ENCODE assay signal across 8 cellular contexts in the genomic region with DNA sequence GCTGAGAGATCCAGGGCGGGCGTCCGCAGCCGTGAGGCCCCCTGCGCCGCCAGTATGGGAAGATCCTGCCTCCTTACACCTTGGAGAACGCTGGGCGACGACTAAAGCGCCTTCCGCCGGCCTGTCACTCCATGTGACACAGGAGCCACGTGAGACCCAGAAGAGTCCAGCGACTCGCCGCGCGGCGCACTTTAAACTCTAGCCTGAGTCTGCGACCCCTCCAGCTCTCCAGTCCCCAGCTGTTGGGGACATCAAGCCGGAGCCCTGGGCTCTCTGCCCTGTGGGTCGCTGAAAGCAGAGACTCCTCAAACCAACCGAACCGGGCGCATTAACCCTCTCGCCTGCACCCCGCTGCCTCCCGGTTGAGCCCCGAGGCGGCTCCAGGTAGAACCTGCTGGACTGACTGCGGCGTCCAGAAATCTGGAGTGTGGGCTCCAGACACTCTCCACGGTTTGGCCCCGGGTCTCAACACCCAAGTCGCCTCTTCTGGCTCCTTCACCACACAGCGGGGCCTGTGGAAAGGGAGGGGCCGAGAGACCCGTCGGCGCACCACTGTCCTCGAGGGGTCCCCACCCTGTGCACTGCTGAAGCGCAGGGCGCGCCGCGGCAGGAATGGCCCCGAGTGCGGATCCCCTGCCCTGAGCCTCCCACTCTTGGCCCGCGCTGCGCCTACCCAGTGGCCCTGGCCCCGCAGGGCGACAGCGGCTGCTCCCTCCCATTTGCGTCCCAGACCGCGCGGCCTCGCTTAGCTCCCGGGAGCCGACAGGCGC. TPM values are rescaled to one million over a fixed set of nuclear protein-coding genes. Genes with fewer than 3 reads are reported as not detected.
DNase-seq lines count a peak whose midpoint lies in the region; ATAC-seq and TF ChIP-seq lines count a peak whose summit lies in the region.

No MANE protein-coding gene starts in this region.

- H3K4me1 Mint-ChIP-seq in CD8-positive, alpha-beta T cell (ENCODE audit: low read depth) = peaks cover 37% of the 10 kb centered on the region
- peaks cover 33% of the 10 kb centered on the region for H3K4me1 Mint-ChIP-seq in activated CD8-positive, alpha-beta T cell treated with anti-CD3 and anti-CD28 coated beads for 36 hours (ENCODE audit: low read depth)

- no peaks in the 10 kb centered on the region for H3K27me3 Mint-ChIP-seq in CD8-positive, alpha-beta T cell (ENCODE audit: low read depth)
- H3K27me3 Mint-ChIP-seq in activated CD8-positive, alpha-beta T cell treated with anti-CD3 and anti-CD28 coated beads for 36 hours = peaks cover 13% of the 10 kb centered on the region

- no peaks in the 10 kb centered on the region for H3K36me3 ChIP-seq in CD8-positive, alpha-beta T cell (ENCODE audit: insufficient read depth, low read length)
- H3K36me3 ChIP-seq in cardiac muscle cell (no peaks in the 10 kb centered on the region), WERI-Rb-1 (no peaks in the 10 kb centered on the region)

- ATAC-seq in CD8-positive, alpha-beta T cell = no peak
- ATAC-seq in activated CD8-positive, alpha-beta T cell treated with anti-CD3 and anti-CD28 coated beads for 36 hours = no peak
- no peak for ATAC-seq in HG02763 (IDR thresholded peaks at IDR 0.05; ENCODE audit: unreplicated experiment)

- intact Hi-C loops in CD8-positive, alpha-beta T cell (cut with DNase I, micrococcal nuclease) = loop anchor here (10.0 kb wide), 2 partner anchors 838 to 998 kb away; no protein-coding TSS in a partner anchor
- intact Hi-C loops in activated CD8-positive, alpha-beta T cell treated with anti-CD3 and anti-CD28 coated beads for 36 hours (cut with micrococcal nuclease) = no loop called here

- TF ChIP-seq CTCF in CD8-positive, alpha-beta T cell (IDR thresholded peaks at IDR 0.05) = no peak
- no peak for TF ChIP-seq CTCF in activated CD8-positive, alpha-beta T cell treated with anti-CD3 and anti-CD28 coated beads for 36 hours (IDR thresholded peaks at IDR 0.05)
- no peak for TF ChIP-seq CTCF in cardiac muscle cell (IDR thresholded peaks at IDR 0.05; ENCODE audit: low read depth, low read length)
- no peak for TF ChIP-seq CTCF in WERI-Rb-1 (IDR thresholded peaks at IDR 0.05; ENCODE audit: low read depth, low read length)

- no peaks in the 10 kb centered on the region for H3K27me3 ChIP-seq in CD8-positive, alpha-beta T cell (ENCODE audit: insufficient read depth, low read length)
- H3K27me3 ChIP-seq in cardiac muscle cell (peaks cover 74% of the 10 kb centered on the region), WERI-Rb-1 (ENCODE audit: insufficient read depth, low read depth, severe bottlenecking) (peaks cover 27% of the 10 kb centered on the region)

- no peak overlapping the region for H3K27ac ChIP-seq in CD8-positive, alpha-beta T cell (ENCODE audit: low read depth, low read length)
- no peak overlapping the region for H3K27ac ChIP-seq in cardiac muscle cell
- no peak overlapping the region for H3K27ac ChIP-seq in WERI-Rb-1

- no peak overlapping the region for H3K27ac Mint-ChIP-seq in CD8-positive, alpha-beta T cell
- peak overlapping the region; percentile 34 for H3K27ac Mint-ChIP-seq in activated CD8-positive, alpha-beta T cell treated with anti-CD3 and anti-CD28 coated beads for 36 hours

- peak overlapping the region; percentile 73 for H3K4me3 Mint-ChIP-seq in CD8-positive, alpha-beta T cell
- H3K4me3 Mint-ChIP-seq in activated CD8-positive, alpha-beta T cell treated with anti-CD3 and anti-CD28 coated beads for 36 hours = peak overlapping the region; percentile 50

- peak overlapping the region; percentile 96 for H3K4me3 ChIP-seq in CD8-positive, alpha-beta T cell (ENCODE audit: low read depth, low read length)
- H3K4me3 ChIP-seq in cardiac muscle cell = peak overlapping the region; percentile 35
- H3K4me3 ChIP-seq in WERI-Rb-1 (ENCODE audit: low read depth, low read length) = no peak overlapping the region

- no peaks in the 10 kb centered on the region for H3K9me3 Mint-ChIP-seq in CD8-positive, alpha-beta T cell
- no peaks in the 10 kb centered on the region for H3K9me3 Mint-ChIP-seq in activated CD8-positive, alpha-beta T cell treated with anti-CD3 and anti-CD28 coated beads for 36 hours

- H3K4me1 ChIP-seq in CD8-positive, alpha-beta T cell (ENCODE audit: insufficient read depth, low read length) = peaks cover 25% of the 10 kb centered on the region
- H3K4me1 ChIP-seq in cardiac muscle cell (ENCODE audit: low read depth) = peaks cover 5% of the 10 kb centered on the region

- peaks cover 16% of the 10 kb centered on the region for H3K36me3 Mint-ChIP-seq in CD8-positive, alpha-beta T cell
- H3K36me3 Mint-ChIP-seq in activated CD8-positive, alpha-beta T cell treated with anti-CD3 and anti-CD28 coated beads for 36 hours (ENCODE audit: low read depth) = peaks cover 3% of the 10 kb centered on the region

- POLR2A ChIA-PET in CD8-positive, alpha-beta T cell (lab: Charles Lee) = interaction anchor here (1.3 to 2.5 kb wide), 2 partner anchors 12 to 72 kb away, joined by 3 to 14 read pairs; no protein-coding TSS in a partner anchor
- POLR2A ChIA-PET in activated CD8-positive, alpha-beta T cell treated with anti-CD3 and anti-CD28 coated beads for 36 hours (lab: Charles Lee) = interaction anchor here (1.1 to 2.2 kb wide), 4 partner anchors 8 to 227 kb away, joined by 4 to 8 read pairs (median 6); no protein-coding TSS in a partner anchor

- H3K9me3 ChIP-seq in CD8-positive, alpha-beta T cell (ENCODE audit: low read length) = no peaks in the 10 kb centered on the region
- no peaks in the 10 kb centered on the region for H3K9me3 ChIP-seq in cardiac muscle cell (ENCODE audit: low read depth)
- H3K9me3 ChIP-seq in WERI-Rb-1 (ENCODE audit: severe bottlenecking) = no peaks in the 10 kb centered on the region

- DNase-seq in CD8-positive, alpha-beta T cell = peak in 3 of 7 experiments; percentile 17 to 60 (median 21)
- DNase-seq in activated CD8-positive, alpha-beta T cell treated with anti-CD3 and anti-CD28 coated beads for 36 hours = peak; percentile 66
- DNase-seq in cardiac muscle cell (ENCODE audit: low read depth in 1 of 2, low spot score in 1 of 2) = peak in 1 of 2 donors; percentile 71
- DNase-seq in pons (ENCODE audit: low spot score) = peak; percentile 79
- DNase-seq in NOMO-1 treated with DMSO at 0.1 percent for 48 hours (lab: John Stamatoyannopoulos, UW; ENCODE audit: unreplicated experiment) = no peak
- DNase-seq in effector CD4-positive, alpha-beta T cell = no peak
- DNase-seq in WERI-Rb-1 = no peak

- CTCF ChIA-PET in CD8-positive, alpha-beta T cell (lab: Charles Lee) = interaction anchor here (0.6 to 6.1 kb wide), 7 partner anchors 11 to 493 kb away, joined by 3 to 77 read pairs (median 7); no protein-coding TSS in a partner anchor
- CTCF ChIA-PET in activated CD8-positive, alpha-beta T cell treated with anti-CD3 and anti-CD28 coated beads for 36 hours (lab: Charles Lee) = interaction anchor here (1.0 to 5.2 kb wide), 7 partner anchors 23 to 493 kb away, joined by 3 to 52 read pairs (median 5); no protein-coding TSS in a partner anchor

RNA-seq across cellular contexts. Expression of gene SFMBT2, which starts 1.8 kb away (rescaled TPM):
- 10 to 100 TPM; 27.5 to 30.3 TPM for total RNA-seq in CD8-positive, alpha-beta T cell
- 10 to 100 TPM; 23.8 to 27.6 TPM for total RNA-seq in activated CD8-positive, alpha-beta T cell treated with anti-CD3 and anti-CD28 coated beads for 36 hours
- 4.4 and 5.9 TPM in 2 replicates for total RNA-seq in cardiac muscle cell
- polyA plus RNA-seq in cardiac muscle cell = 2.4 and 4.3 TPM in 2 replicates

Comparison
In these comparisons a context has a peak if more than half of its experiments do, and no peak if none do; other contexts are left out.
1. DNase-seq: peak in activated CD8-positive, alpha-beta T cell treated with anti-CD3 and anti-CD28 coated beads for 36 hours (single experiment) and pons (single experiment); none in NOMO-1 treated with DMSO at 0.1 percent for 48 hours (single experiment), effector CD4-positive, alpha-beta T cell (single experiment) and WERI-Rb-1 (single experiment).